ENCODE assay signal across 18 cellular contexts in genomic region chr1:22680736-22681135, GRCh38. TPM values are rescaled to one million over a fixed set of nuclear protein-coding genes. Genes with fewer than 3 reads are reported as not detected.
A peak's percentile ranks its signal among the peaks of the same experiment; 100 is the strongest.
DNase-seq lines count a peak whose midpoint lies in the region; FAIRE-seq and TF ChIP-seq lines count a peak whose summit lies in the region.
"Had no signal": no experiment of that assay in that cellular context is flagged by ENCODE, and none has a peak within 500 bp of the region (broad histone marks: within the 10 kb centered on the region; RNA-seq: fewer than 3 reads in every experiment).

No MANE protein-coding gene starts in this region.

- DNase-seq in DMS53 treated with DMSO at 0.1 percent for 48 hours (lab: John Stamatoyannopoulos, UW; ENCODE audit: unreplicated experiment) (peak; percentile 30), NCI-H1092 treated with DMSO at 0.1 percent for 48 hours (lab: John Stamatoyannopoulos, UW) (peak; percentile 32), colonic mucosa (peak; percentile 80), small intestine (peak; percentile 75), NCI-H524 (lab: John Stamatoyannopoulos, UW) (no peak), kidney glomerular epithelial cell (lab: John Stamatoyannopoulos, UW) (no peak)
- DNase-seq in activated CD4-positive, alpha-beta T cell treated with anti-CD3 and anti-CD28 coated beads, Interleukin-2, amount 50 U/mL, for 48 hours = no peak
- DNase-seq: DMS79, NCI-H1105, NCI-H187 treated with DMSO at 0.1 percent for 48 hours, NCI-H2227 treated with DMSO at 0.1 percent for 48 hours, T-cell had no signal

- H3K4me1 ChIP-seq in colonic mucosa = peaks cover 6% of the 10 kb centered on the region
- no peaks in the 10 kb centered on the region for H3K4me1 ChIP-seq in small intestine (ENCODE audit: control insufficient read depth in 2 of 2, insufficient read depth in 1 of 2, low read depth in 1 of 2, low read length in 1 of 2)

- H3K27ac ChIP-seq in colonic mucosa (no peak overlapping the region), small intestine (ENCODE audit: low read depth in 1 of 2, low read length in 1 of 2) (peak overlapping the region in 1 of 2 donors; percentile 42)

- no peak for FAIRE-seq in small intestine (lab: Jason Lieb, UNC)
- FAIRE-seq: GM12878, GM18507 had no signal

- H3K9me3 ChIP-seq in colonic mucosa = no peaks in the 10 kb centered on the region
- H3K9me3 ChIP-seq in small intestine (ENCODE audit: control insufficient read depth, low read depth) = no peaks in the 10 kb centered on the region

- H3K4me3 ChIP-seq in colonic mucosa (no peak overlapping the region), small intestine (ENCODE audit: low read depth in 1 of 2, low read length in 2 of 2) (no peak overlapping the region)
- H3K4me3 ChIP-seq: GM12878 had no signal

- H3K27me3 ChIP-seq in colonic mucosa = no peaks in the 10 kb centered on the region
- H3K27me3 ChIP-seq in small intestine (ENCODE audit: control insufficient read depth in 2 of 2, insufficient read depth in 2 of 2, low read length in 2 of 2) = no peaks in the 10 kb centered on the region

- TF ChIP-seq CTCF in colonic mucosa (IDR thresholded peaks at IDR 0.05) = no peak

- intact Hi-C loops in colonic mucosa (cut with DNase I) = no loop called here

- 9 to 40% (median 37%) methylated on average over 9 of the region's 9 CpGs for WGBS in small intestine, 3 donors

- H3K9ac ChIP-seq in colonic mucosa (ENCODE audit: low read depth in 2 of 2, low read length in 2 of 2) = no peak overlapping the region

- H3K36me3 ChIP-seq in colonic mucosa (no peaks in the 10 kb centered on the region), small intestine (ENCODE audit: control insufficient read depth in 2 of 2, insufficient read depth in 2 of 2, low read length in 2 of 2) (no peaks in the 10 kb centered on the region)

RNA-seq across cellular contexts. Expression of gene C1QB, which starts 27.7 kb away (rescaled TPM):
- 10 to 100 TPM; 44.6 to 72.5 TPM for total RNA-seq in colonic mucosa
- polyA plus RNA-seq in small intestine = 100 to 1,000 TPM in 2 of 3 donors, 10 to 100 TPM in 1; 33.5 to 255 (median 119) TPM
- total RNA-seq: G401, LHCN-M2 had no signal
- polyA plus RNA-seq: BJ, GM12878, IgD-negative memory B cell had no signal

RNA-seq across cellular contexts. Expression of gene EPHB2, which starts 29.9 kb away (rescaled TPM):
- 100 to 1,000 TPM in 1 of 2 donors, 10 to 100 TPM in 1; 71.9 to 150 TPM for total RNA-seq in colonic mucosa
- 10 to 100 TPM in 1 of 3 donors, 1 to 10 TPM in 2; 1.1 to 52.5 (median 1.1) TPM for polyA plus RNA-seq in small intestine
- polyA plus RNA-seq: IgD-negative memory B cell had no signal

RNA-seq across cellular contexts. Expression of gene C1QC, which starts 37.3 kb away (rescaled TPM):
- total RNA-seq in colonic mucosa = 10 to 100 TPM; 45.4 to 80.9 TPM
- polyA plus RNA-seq in small intestine = 100 to 1,000 TPM in 1 of 3 donors, 10 to 100 TPM in 2; 17.7 to 181 (median 81.6) TPM
- total RNA-seq: G401, LHCN-M2 had no signal
- polyA plus RNA-seq: BJ, GM12878, IgD-negative memory B cell had no signal

RNA-seq across cellular contexts. Expression of gene C1QA, which starts 44.3 kb away (rescaled TPM):
- total RNA-seq in colonic mucosa = 10 to 100 TPM; 38.5 to 72.4 TPM
- 100 to 1,000 TPM in 2 of 3 donors, 10 to 100 TPM in 1; 25.7 to 215 (median 128) TPM for polyA plus RNA-seq in small intestine
- total RNA-seq: G401, LHCN-M2 had no signal
- polyA plus RNA-seq: BJ, GM12878, IgD-negative memory B cell had no signal

Comparison
In these comparisons a context has a peak if more than half of its experiments do, and no peak if none do; other contexts are left out.
1. DNase-seq: peak in DMS53 treated with DMSO at 0.1 percent for 48 hours (single experiment), NCI-H1092 treated with DMSO at 0.1 percent for 48 hours (single experiment), colonic mucosa (single experiment) and small intestine (single experiment); none in NCI-H524 (0 of 2), kidney glomerular epithelial cell (single experiment) and activated CD4-positive, alpha-beta T cell treated with anti-CD3 and anti-CD28 coated beads, Interleukin-2, amount 50 U/mL, for 48 hours (0 of 2).